In the genomic region with DNA sequence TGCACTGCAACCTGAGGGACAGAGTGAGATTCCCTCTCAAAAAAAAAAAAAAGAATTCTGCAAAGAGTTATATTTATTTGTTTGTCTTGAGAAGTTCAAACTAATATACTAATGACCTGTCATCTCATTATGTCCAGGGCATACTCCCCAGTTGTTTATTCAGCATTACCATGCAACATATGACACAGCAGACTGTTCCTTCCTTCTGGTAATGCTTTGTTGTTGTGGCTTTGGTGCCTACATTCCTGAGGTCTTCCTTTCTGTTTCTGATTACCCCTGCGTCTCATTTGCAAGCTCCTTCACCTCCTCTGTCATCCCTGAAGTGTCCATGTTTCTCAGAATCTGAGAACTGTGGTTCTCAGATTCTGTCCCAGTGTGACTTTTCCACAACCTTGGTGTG, we compare ENCODE assay signal across 15 cellular contexts. TPM values are rescaled to one million over a fixed set of nuclear protein-coding genes. Genes with fewer than 3 reads are reported as not detected.
DNase-seq lines count a peak whose midpoint lies in the region; ATAC-seq, FAIRE-seq and TF ChIP-seq lines count a peak whose summit lies in the region.
"Had no signal": no experiment of that assay in that cellular context is flagged by ENCODE, and none has a peak within 500 bp of the region (broad histone marks: within the 10 kb centered on the region; RNA-seq: fewer than 3 reads in every experiment).

No MANE protein-coding gene starts in this region.

- no peaks in the 10 kb centered on the region for H3K27me3 ChIP-seq in ACC112 (ENCODE audit: insufficient read depth, low read length)
- H3K27me3 ChIP-seq: hepatocyte had no signal

- no peak for ATAC-seq in HG03175 (IDR thresholded peaks at IDR 0.05; ENCODE audit: unreplicated experiment)
- ATAC-seq: left lobe of liver had no signal

- DNase-seq in H4 (ENCODE audit: low spot score) (peak; percentile 51), astrocyte of the cerebellum (ENCODE audit: low read depth) (peak; percentile 35), glomerular visceral epithelial cell (ENCODE audit: extremely low spot score) (peak; percentile 72), NCI-H1694 treated with DMSO at 0.1 percent for 48 hours (lab: John Stamatoyannopoulos, UW) (no peak), NCI-H2196 (lab: John Stamatoyannopoulos, UW; ENCODE audit: unreplicated experiment) (no peak), urothelium cell line (ENCODE audit: low spot score) (no peak)
- DNase-seq: Calu3; NCI-H1092; NK-92 treated with Interleukin-12 subunit alpha and Interleukin-12 subunit beta, amount 100 ng/mL, for 24 hours; Right ventricle myocardium superior; stimulated activated CD4-positive, alpha-beta T cell treated with anti-CD3 and anti-CD28 coated beads, Interleukin-15, amount 100 ng/mL, for 24 hours had no signal

- peaks cover 26% of the 10 kb centered on the region for H3K36me3 ChIP-seq in ACC112 (ENCODE audit: insufficient read depth, low read length)

- H3K4me3 ChIP-seq in ACC112 (ENCODE audit: low read depth, low read length) (no peak overlapping the region), astrocyte of the cerebellum (ENCODE audit: low read depth, low read length) (no peak overlapping the region)
- H3K4me3 ChIP-seq: hepatocyte had no signal

- peak overlapping the region; percentile 48; the same call in 1 of the 2 replicates for H3K27ac ChIP-seq in ACC112 (ENCODE audit: low read depth, low read length)
- H3K27ac ChIP-seq: hepatocyte had no signal

- H2AFZ ChIP-seq in ACC112 (ENCODE audit: low read length, unreplicated experiment): no peak overlapping the region
- H2AFZ ChIP-seq: hepatocyte had no signal

- no peak for FAIRE-seq in urothelium cell line (lab: Jason Lieb, UNC)

- no peak for TF ChIP-seq CTCF in astrocyte of the cerebellum (IDR thresholded peaks at IDR 0.05; ENCODE audit: low read depth, low read length, missing control alignments)

- H3K79me2 ChIP-seq in ACC112 (ENCODE audit: control insufficient read depth, insufficient read depth, low read length, unreplicated experiment): no peaks in the 10 kb centered on the region
- H3K79me2 ChIP-seq: hepatocyte had no signal

- in situ Hi-C loops in astrocyte of the cerebellum (cut with HindIII; ENCODE audit: low sequenced_read_pairs): no loop called here

- H3K4me1 ChIP-seq in ACC112 (ENCODE audit: control insufficient read depth, insufficient read depth, low read length, unreplicated experiment): peaks cover 32% of the 10 kb centered on the region

RNA-seq across cellular contexts. Expression of a gene that starts 55.3 kb away (rescaled TPM):
- 97.3 and 108 TPM in 2 replicates for total RNA-seq in H4 (2014; rRNA removed; shearing (Covaris generic))

Comparison
In these comparisons a context has a peak if more than half of its experiments do, and no peak if none do; other contexts are left out.
1. DNase-seq: peak in H4 (single experiment), astrocyte of the cerebellum (single experiment) and glomerular visceral epithelial cell (single experiment); none in NCI-H1694 treated with DMSO at 0.1 percent for 48 hours (single experiment), NCI-H2196 (single experiment) and urothelium cell line (single experiment).